8 cellular contexts compared by ENCODE assay signal in genomic region chr6:46652603-46653438, GRCh38. TPM values are rescaled to one million over a fixed set of nuclear protein-coding genes. Genes with fewer than 3 reads are reported as not detected.
DNase-seq lines count a peak whose midpoint lies in the region; ATAC-seq and TF ChIP-seq lines count a peak whose summit lies in the region.

TSS of gene CYP39A1 (minus strand) at chr6:46652818. CDS start at chr6:46652582, 236 bp downstream.
TSS of gene SLC25A27 (plus strand) at chr6:46652975. CDS start at chr6:46653193, 218 bp downstream.

- peak within 1 kb of the TSS; percentile 91 for H3K4me3 ChIP-seq in PC-3 (ENCODE audit: low read length)
- peak within 1 kb of the TSS; percentile 84 to 90 for H3K4me3 ChIP-seq in esophagus (ENCODE audit: low read depth in 1 of 2, low read length in 2 of 2)
- peak within 1 kb of the TSS; percentile 78 to 96 for H3K4me3 ChIP-seq in mucosa of rectum (ENCODE audit: low read length in 2 of 2)

- intact Hi-C loops in PC-3 (cut with micrococcal nuclease) = loop anchor here (2.0 to 5.0 kb wide), 3 partner anchors 79 to 969 kb away; no protein-coding TSS in a partner anchor

- no peaks in the 10 kb centered on the region for H3K79me2 ChIP-seq in PC-3 (ENCODE audit: low read length)

- DNase-seq in COR-L47 (lab: John Stamatoyannopoulos, UW) (peak; percentile 93), HuH-7.5 (ENCODE audit: low spot score) (peak; percentile 57), PC-3 (peak; percentile 96)
- DNase-seq in activated T-cell treated with anti-CD3 and anti-CD28 coated beads, Interleukin-2, amount 50 U/mL, for 48 hours = peak; percentile 84 to 88
- peak; percentile 81 for DNase-seq in stimulated activated CD8-positive, alpha-beta memory T cell treated with anti-CD3 and anti-CD28 coated beads, Interleukin-4, amount 100 ng/mL, for 24 hours (ENCODE audit: low read depth)

- H3F3A ChIP-seq in PC-3 (ENCODE audit: low read length, unreplicated experiment) = no peaks in the 10 kb centered on the region

- CTCF ChIA-PET in PC-3 (lab: Charles Lee) = interaction anchor here (0.6 kb wide), 1 partner anchor 66 kb away, joined by 3 read pairs; no protein-coding TSS in a partner anchor

- POLR2A ChIA-PET in PC-3 (lab: Charles Lee; ENCODE audit: unreplicated experiment) = no interaction called here

- H3K9me2 ChIP-seq in PC-3 (replicated peaks; ENCODE audit: low read length) = no peaks in the 10 kb centered on the region

- H3K27me3 ChIP-seq in PC-3 (ENCODE audit: low read length) = no peaks in the 10 kb centered on the region
- no peaks in the 10 kb centered on the region for H3K27me3 ChIP-seq in esophagus (ENCODE audit: control insufficient read depth in 1 of 2, insufficient read depth in 2 of 2, low read length in 2 of 2)
- H3K27me3 ChIP-seq in mucosa of rectum (ENCODE audit: control insufficient read depth in 2 of 2, insufficient read depth in 2 of 2, low read length in 2 of 2) = no peaks in the 10 kb centered on the region

- H4K20me1 ChIP-seq in PC-3 (ENCODE audit: low read length) = no peaks in the 10 kb centered on the region

- H3K9ac ChIP-seq in PC-3 (ENCODE audit: low read length) (peak within 1 kb of the TSS; percentile 45), mucosa of rectum (ENCODE audit: low read depth in 1 of 2, low read length in 2 of 2) (peak within 1 kb of the TSS; percentile 61 to 84)

- H3K4me1 ChIP-seq in PC-3 (ENCODE audit: insufficient read depth, low read length) (peaks cover 27% of the 10 kb centered on the region), esophagus (ENCODE audit: control insufficient read depth in 2 of 2, insufficient read depth in 2 of 2, low read length in 1 of 2) (no peaks in the 10 kb centered on the region), mucosa of rectum (ENCODE audit: control insufficient read depth in 2 of 2, insufficient read depth in 2 of 2, low read length in 2 of 2) (peaks cover 5 to 8% of the 10 kb centered on the region in 2 donors)

- whole genome bisulfite sequencing in esophagus, 2 donors = 0 to 1% methylated on average over 58 to 72 of the region's 72 CpGs

- H3K9me3 ChIP-seq in PC-3 (ENCODE audit: low read length) (no peaks in the 10 kb centered on the region), esophagus (ENCODE audit: control insufficient read depth in 2 of 2, insufficient read depth in 1 of 2, low read depth in 1 of 2, low read length in 1 of 2) (no peaks in the 10 kb centered on the region), mucosa of rectum (ENCODE audit: control insufficient read depth in 2 of 2, low read length in 2 of 2) (no peaks in the 10 kb centered on the region)

- no peak for TF ChIP-seq CTCF in PC-3 (conservative IDR thresholded peaks at IDR 0.05; ENCODE audit: low read depth, low read length)

- H3K36me3 ChIP-seq in PC-3 (ENCODE audit: low read depth, low read length) = no peaks in the 10 kb centered on the region
- H3K36me3 ChIP-seq in esophagus (ENCODE audit: control insufficient read depth in 2 of 2, insufficient read depth in 2 of 2, low read length in 1 of 2) = no peaks in the 10 kb centered on the region
- peaks cover 0 to 1% of the 10 kb centered on the region in 2 donors for H3K36me3 ChIP-seq in mucosa of rectum (ENCODE audit: control insufficient read depth in 2 of 2, insufficient read depth in 2 of 2, low read length in 2 of 2)

- BruUV-seq in PC-3 (replicated peaks; lab: Mats Ljungman, UMichigan) = no TSS peak

- peak within 1 kb of the TSS; percentile 89 for H3K4me2 ChIP-seq in PC-3 (ENCODE audit: low read length)

- peak within 1 kb of the TSS; percentile 95 for H2AFZ ChIP-seq in PC-3 (ENCODE audit: low read length)

- H3K27ac ChIP-seq in PC-3 (ENCODE audit: low read length) (no peak within 1 kb of the TSS), esophagus (ENCODE audit: low read depth in 2 of 2, low read length in 1 of 2) (peak within 1 kb of the TSS; percentile 64 to 80), mucosa of rectum (ENCODE audit: low read depth in 2 of 2, low read length in 2 of 2) (peak within 1 kb of the TSS; percentile 64 to 66)

- ATAC-seq in GM21526 (IDR thresholded peaks at IDR 0.05; ENCODE audit: low FRiP score, unreplicated experiment) = peak; percentile 100
- ATAC-seq in PC-3 = peak; percentile 97

RNA-seq across cellular contexts. Expression of gene CYP39A1, which starts in this region (rescaled TPM):
- 0.66 and 1.2 TPM in 2 replicates for total RNA-seq in PC-3 (2014; rRNA removed)
- polyA plus RNA-seq in esophagus = 1 to 10 TPM; 2.4 to 3.2 TPM

RNA-seq across cellular contexts. Expression of gene SLC25A27, which starts in this region (rescaled TPM):
- 3.8 and 13.6 TPM in 2 replicates for total RNA-seq in PC-3 (2014; rRNA removed)
- polyA plus RNA-seq in esophagus = 10 to 100 TPM in 1 of 2 donors, 1 to 10 TPM in 1; 8.0 to 25.0 TPM
